Comparison of ENCODE assay signal across 22 cellular contexts in the genomic region with DNA sequence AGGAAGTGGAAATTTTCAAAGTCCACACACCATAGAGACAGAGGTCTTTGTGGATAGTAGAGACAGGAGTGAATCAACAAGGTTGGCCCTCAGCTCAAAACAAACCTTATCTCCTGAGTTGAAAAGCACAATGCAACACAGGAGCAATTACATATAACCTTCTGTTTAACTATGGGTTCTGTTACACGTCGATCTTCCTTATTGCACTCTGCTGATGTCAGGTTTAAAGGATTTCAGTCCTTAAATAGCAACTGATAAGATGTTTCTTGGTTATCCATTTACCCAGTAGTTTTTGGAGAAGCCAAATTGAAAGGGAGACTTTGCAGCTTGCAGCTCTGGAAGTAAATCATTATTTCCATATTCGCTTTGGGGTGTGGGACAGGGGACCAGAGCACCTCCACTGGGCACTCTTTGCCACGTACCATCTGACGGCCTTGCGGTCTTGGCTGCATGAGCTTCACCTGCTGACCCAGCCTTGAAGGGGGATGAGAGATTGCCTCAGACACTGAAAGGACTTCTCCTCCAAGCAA. TPM values are rescaled to one million over a fixed set of nuclear protein-coding genes. Genes with fewer than 3 reads are reported as not detected.
A peak's percentile ranks its signal among the peaks of the same experiment; 100 is the strongest.
DNase-seq lines count a peak whose midpoint lies in the region; ATAC-seq and TF ChIP-seq lines count a peak whose summit lies in the region.
"Had no signal": no experiment of that assay in that cellular context is flagged by ENCODE, and none has a peak within 500 bp of the region (broad histone marks: within the 10 kb centered on the region; RNA-seq: fewer than 3 reads in every experiment).

No MANE protein-coding gene starts in this region.

- no peaks in the 10 kb centered on the region for H3K9me3 Mint-ChIP-seq in Caco-2 (ENCODE audit: unreplicated experiment)
- H3K9me3 Mint-ChIP-seq in activated CD4-positive, alpha-beta T cell treated with anti-CD3 and anti-CD28 coated beads, Interleukin-2, amount 10 ng/mL, durations not matched to agents 7 days and 5 days, result no peaks in the 10 kb centered on the region

- CTCF ChIA-PET in Caco-2 (lab: Charles Lee) (interaction anchor here (1.0 to 1.9 kb wide), 6 partner anchors 23 to 695 kb away, joined by 4 to 15 read pairs (median 6); no protein-coding TSS in a partner anchor), A673 (lab: Charles Lee) (no interaction called here)
- CTCF ChIA-PET in activated CD4-positive, alpha-beta T cell treated with anti-CD3 and anti-CD28 coated beads, Interleukin-2, amount 10 ng/mL, durations not matched to agents 7 days and 5 days (lab: Charles Lee), result interaction anchor here (0.8 kb wide), 1 partner anchor 64 kb away, joined by 4 read pairs; no protein-coding TSS in a partner anchor

- peak; percentile 46 for ATAC-seq in left ventricle myocardium superior
- ATAC-seq: sciatic nerve had no signal

- peak overlapping the region; percentile 98 for H3K27ac ChIP-seq in mucosa of rectum (ENCODE audit: low read depth in 2 of 2, low read length in 2 of 2)
- no peak overlapping the region for H3K27ac ChIP-seq in A673 (ENCODE audit: low read depth, low read length, poor library complexity, severe bottlenecking)
- H3K27ac ChIP-seq: HL-60, neutrophil, RWPE1 had no signal

- H3K4me3 Mint-ChIP-seq in Caco-2 (ENCODE audit: unreplicated experiment), result peak overlapping the region; percentile 59
- no peak overlapping the region for H3K4me3 Mint-ChIP-seq in activated CD4-positive, alpha-beta T cell treated with anti-CD3 and anti-CD28 coated beads, Interleukin-2, amount 10 ng/mL, durations not matched to agents 7 days and 5 days

- BruUV-seq in Caco-2 (replicated peaks; lab: Mats Ljungman, UMichigan) (no TSS peak), A673 (replicated peaks; lab: Mats Ljungman, UMichigan) (no TSS peak)

- no peaks in the 10 kb centered on the region for H3K9me3 ChIP-seq in Caco-2
- no peaks in the 10 kb centered on the region for H3K9me3 ChIP-seq in mucosa of rectum (ENCODE audit: control insufficient read depth in 2 of 2, low read length in 2 of 2)
- no peaks in the 10 kb centered on the region for H3K9me3 ChIP-seq in A673 (ENCODE audit: low read depth, low read length, poor library complexity, severe bottlenecking)
- H3K9me3 ChIP-seq: neutrophil had no signal

- H3K4me1 Mint-ChIP-seq in Caco-2 (ENCODE audit: low read depth, unreplicated experiment), result peaks cover 45% of the 10 kb centered on the region
- H3K4me1 Mint-ChIP-seq in activated CD4-positive, alpha-beta T cell treated with anti-CD3 and anti-CD28 coated beads, Interleukin-2, amount 10 ng/mL, durations not matched to agents 7 days and 5 days, result peaks cover 22% of the 10 kb centered on the region

- H3K4me3 ChIP-seq in Caco-2 (ENCODE audit: low read depth, low read length) (0 out of 2 replicates have a peak overlapping the region, but pooled peaks have one; percentile 6), mucosa of rectum (ENCODE audit: low read length in 2 of 2) (peak overlapping the region; percentile 63 to 64), A673 (ENCODE audit: low read depth, low read length, poor library complexity, severe bottlenecking) (no peak overlapping the region)

- H3K36me3 Mint-ChIP-seq in Caco-2 (ENCODE audit: insufficient read depth, unreplicated experiment), result no peaks in the 10 kb centered on the region
- H3K36me3 Mint-ChIP-seq in activated CD4-positive, alpha-beta T cell treated with anti-CD3 and anti-CD28 coated beads, Interleukin-2, amount 10 ng/mL, durations not matched to agents 7 days and 5 days (ENCODE audit: low read depth), result peaks cover 15% of the 10 kb centered on the region

- peak overlapping the region; percentile 92 for H3K27ac Mint-ChIP-seq in Caco-2 (ENCODE audit: unreplicated experiment)
- H3K27ac Mint-ChIP-seq in activated CD4-positive, alpha-beta T cell treated with anti-CD3 and anti-CD28 coated beads, Interleukin-2, amount 10 ng/mL, durations not matched to agents 7 days and 5 days, result no peak overlapping the region

- POLR2A ChIA-PET in Caco-2 (lab: Charles Lee) (interaction anchor here (0.5 to 2.9 kb wide), 11 partner anchors 12 to 1544 kb away, joined by 3 to 18 read pairs (median 3); no protein-coding TSS in a partner anchor), A673 (lab: Charles Lee; ENCODE audit: low non-redundant PET) (no interaction called here)
- POLR2A ChIA-PET in activated CD4-positive, alpha-beta T cell treated with anti-CD3 and anti-CD28 coated beads, Interleukin-2, amount 10 ng/mL, durations not matched to agents 7 days and 5 days (lab: Charles Lee), result no interaction called here

- peak overlapping the region; percentile 76 to 80 for H3K9ac ChIP-seq in mucosa of rectum (ENCODE audit: low read depth in 1 of 2, low read length in 2 of 2)

- TF ChIP-seq CTCF in Caco-2 (IDR thresholded peaks at IDR 0.05; ENCODE audit: insufficient read depth in 1 of 2, low read depth in 1 of 2, low read length in 1 of 2, severe bottlenecking in 1 of 2, unreplicated experiment in 1 of 2), result no peak
- TF ChIP-seq CTCF in A673 (conservative IDR thresholded peaks at IDR 0.05; ENCODE audit: low read depth, low read length), result no peak

- intact Hi-C loops in Caco-2 (cut with micrococcal nuclease; ENCODE audit: unreplicated experiment), result loop anchor here (1.0 kb wide), 9 partner anchors 12 to 784 kb away; no protein-coding TSS in a partner anchor
- intact Hi-C loops in left ventricle myocardium superior (cut with micrococcal nuclease), result no loop called here
- intact Hi-C loops in head of caudate nucleus (cut with DNase I), result no loop called here
- intact Hi-C loops in A673 (cut with micrococcal nuclease; ENCODE audit: unreplicated experiment), result no loop called here

- no peaks in the 10 kb centered on the region for H3K27me3 Mint-ChIP-seq in Caco-2 (ENCODE audit: insufficient read depth, unreplicated experiment)
- H3K27me3 Mint-ChIP-seq in activated CD4-positive, alpha-beta T cell treated with anti-CD3 and anti-CD28 coated beads, Interleukin-2, amount 10 ng/mL, durations not matched to agents 7 days and 5 days, result no peaks in the 10 kb centered on the region

- H3K27me3 ChIP-seq in Caco-2 (replicated peaks; ENCODE audit: control insufficient read depth, insufficient read depth, low read length), result no peaks in the 10 kb centered on the region
- no peaks in the 10 kb centered on the region for H3K27me3 ChIP-seq in mucosa of rectum (ENCODE audit: control insufficient read depth in 2 of 2, insufficient read depth in 2 of 2, low read length in 2 of 2)
- H3K27me3 ChIP-seq in A673 (replicated peaks; ENCODE audit: insufficient read depth, low read depth, low read length, poor library complexity), result no peaks in the 10 kb centered on the region
- H3K27me3 ChIP-seq: neutrophil had no signal

- peaks cover 42% of the 10 kb centered on the region for H3K4me1 ChIP-seq in Caco-2
- H3K4me1 ChIP-seq in mucosa of rectum (ENCODE audit: control insufficient read depth in 2 of 2, insufficient read depth in 2 of 2, low read length in 2 of 2), result peaks cover 16 to 30% of the 10 kb centered on the region in 2 donors
- no peaks in the 10 kb centered on the region for H3K4me1 ChIP-seq in A673 (ENCODE audit: insufficient read depth, low read length, poor library complexity, severe bottlenecking)

- DNase-seq in Caco-2 (peak; percentile 74 to 82), NCI-H146 (lab: John Stamatoyannopoulos, UW) (peak; percentile 61), left ventricle myocardium superior (no peak), head of caudate nucleus (no peak), cerebellar cortex (ENCODE audit: low spot score) (no peak), A673 (ENCODE audit: low spot score) (no peak)
- no peak for DNase-seq in activated CD4-positive, alpha-beta T cell treated with anti-CD3 and anti-CD28 coated beads, Interleukin-2, amount 10 ng/mL, durations not matched to agents 7 days and 5 days
- DNase-seq: activated CD4-positive, alpha-beta T cell treated with anti-CD3 and anti-CD28 coated beads, Interleukin-2, amount 50 U/mL, for 4 hours; activated gamma-delta T cell treated with Interleukin-2 at 50 U/mL for 16 hours; aorta; COR-L47; KBM-7; NCI-H2029; NCI-H446; NK-92 treated with Interleukin-12 subunit alpha and Interleukin-12 subunit beta, amount 100 ng/mL, for 24 hours; stimulated activated naive CD4-positive, alpha-beta T cell; trophoblast cell had no signal

- H3K36me3 ChIP-seq in Caco-2 (ENCODE audit: control insufficient read depth, insufficient read depth, low read length), result no peaks in the 10 kb centered on the region
- no peaks in the 10 kb centered on the region for H3K36me3 ChIP-seq in mucosa of rectum (ENCODE audit: control insufficient read depth in 2 of 2, insufficient read depth in 2 of 2, low read length in 2 of 2)
- no peaks in the 10 kb centered on the region for H3K36me3 ChIP-seq in A673 (ENCODE audit: insufficient read depth, low read length, poor library complexity, severe bottlenecking)
- H3K36me3 ChIP-seq: neutrophil had no signal

RNA-seq across cellular contexts. Expression of gene ZNF622, which starts 56.0 kb away (rescaled TPM):
- total RNA-seq in Caco-2 (2022) (40.8 and 46.0 TPM in 2 replicates), left ventricle myocardium superior (58.4 TPM), A673 (2021) (31.3 and 36.0 TPM in 2 replicates)
- total RNA-seq in activated CD4-positive, alpha-beta T cell treated with anti-CD3 and anti-CD28 coated beads, Interleukin-2, amount 10 ng/mL, durations not matched to agents 7 days and 5 days, result 10 to 100 TPM; 28.7 to 30.9 TPM

Comparison
In these comparisons a context has a peak if more than half of its experiments do, and no peak if none do; other contexts are left out.
1. DNase-seq: peak in Caco-2 (2 of 2) and NCI-H146 (single experiment); none in left ventricle myocardium superior (single experiment), head of caudate nucleus (0 of 42), activated CD4-positive, alpha-beta T cell treated with anti-CD3 and anti-CD28 coated beads, Interleukin-2, amount 10 ng/mL, durations not matched to agents 7 days and 5 days (single experiment), cerebellar cortex (single experiment) and A673 (single experiment).